ENCODE assay signal across 29 cellular contexts in genomic region chr2:29246388-29247300, GRCh38.
A peak's percentile ranks its signal among the peaks of the same experiment; 100 is the strongest.
DNase-seq lines count a peak whose midpoint lies in the region; ATAC-seq and TF ChIP-seq lines count a peak whose summit lies in the region.
"Had no signal": no experiment of that assay in that cellular context is flagged by ENCODE, and none has a peak within 500 bp of the region (broad histone marks: within the 10 kb centered on the region; RNA-seq: fewer than 3 reads in every experiment).

No MANE protein-coding gene starts in this region.

- TF ChIP-seq EP300 in SK-N-SH (IDR thresholded peaks at IDR 0.05; ENCODE audit: borderline replicate concordance in 1 of 2, low read depth in 1 of 2, low read length in 1 of 2) (no peak), stomach (IDR thresholded peaks at IDR 0.05) (no peak)

- no peaks in the 10 kb centered on the region for H3K36me3 Mint-ChIP-seq in activated T-cell treated with anti-CD3 and anti-CD28 coated beads, Interleukin-2, amount 50 U/mL, for 72 hours (ENCODE audit: insufficient read depth in 2 of 2)
- no peaks in the 10 kb centered on the region for H3K36me3 Mint-ChIP-seq in memory B cell
- no peaks in the 10 kb centered on the region for H3K36me3 Mint-ChIP-seq in stimulated activated naive B cell treated with anti-CD40 and anti-IgM and Interleukin-4, amounts not matched to agents 10 μg/mL and 1 μg/mL and 100 μg/mL, for 72 hours

- H3F3A ChIP-seq in SK-N-SH (replicated peaks; ENCODE audit: insufficient read depth) = no peaks in the 10 kb centered on the region

- POLR2A ChIA-PET in SK-N-SH (lab: Yijun Ruan, JAX) = interaction anchor here (1.0 to 1.2 kb wide), 2 partner anchors 16 to 405 kb away, joined by 3 read pairs; no protein-coding TSS in a partner anchor

- H3K79me2 ChIP-seq in SK-N-SH (ENCODE audit: insufficient read depth) = no peaks in the 10 kb centered on the region

- CTCF ChIA-PET in SK-N-SH (lab: Yijun Ruan, JAX) = interaction anchor here (0.6 to 1.4 kb wide), 2 partner anchors 7 to 87 kb away, joined by 3 read pairs; no protein-coding TSS in a partner anchor

- TF ChIP-seq RAD21 in SK-N-SH (IDR thresholded peaks at IDR 0.05; ENCODE audit: low read length) = no peak

- H3K27me3 Mint-ChIP-seq in activated T-cell treated with anti-CD3 and anti-CD28 coated beads, Interleukin-2, amount 50 U/mL, for 72 hours (ENCODE audit: low read depth) = no peaks in the 10 kb centered on the region
- no peaks in the 10 kb centered on the region for H3K27me3 Mint-ChIP-seq in memory B cell
- peaks cover 0 to under 1% of the 10 kb centered on the region in 2 donors for H3K27me3 Mint-ChIP-seq in stimulated activated naive B cell treated with anti-CD40 and anti-IgM and Interleukin-4, amounts not matched to agents 10 μg/mL and 1 μg/mL and 100 μg/mL, for 72 hours
- H3K27me3 Mint-ChIP-seq: activated CD4-positive, alpha-beta T cell treated with anti-CD3 and anti-CD28 coated beads for 36 hours; activated naive CD8-positive, alpha-beta T cell treated with anti-CD3 and anti-CD28 coated beads, Interleukin-2, amount 50 U/mL, for 24 hours had no signal

- H3K4me3 Mint-ChIP-seq in activated T-cell treated with anti-CD3 and anti-CD28 coated beads, Interleukin-2, amount 50 U/mL, for 72 hours = no peak overlapping the region
- no peak overlapping the region for H3K4me3 Mint-ChIP-seq in memory B cell
- H3K4me3 Mint-ChIP-seq in stimulated activated naive B cell treated with anti-CD40 and anti-IgM and Interleukin-4, amounts not matched to agents 10 μg/mL and 1 μg/mL and 100 μg/mL, for 72 hours = no peak overlapping the region
- H3K4me3 Mint-ChIP-seq: activated CD4-positive, alpha-beta T cell treated with anti-CD3 and anti-CD28 coated beads for 36 hours; activated naive CD8-positive, alpha-beta T cell treated with anti-CD3 and anti-CD28 coated beads, Interleukin-2, amount 50 U/mL, for 24 hours; central memory CD8-positive, alpha-beta T cell had no signal

- peaks cover 1% of the 10 kb centered on the region; the same call in 1 of the 2 replicates for H3K27me3 ChIP-seq in SK-N-SH (ENCODE audit: insufficient read depth)
- peaks cover 0 to 11% (median 0%) of the 10 kb centered on the region in 3 donors for H3K27me3 ChIP-seq in stomach
- H3K27me3 ChIP-seq: suprapubic skin had no signal

- no peak overlapping the region for H2AFZ ChIP-seq in SK-N-SH (ENCODE audit: low read depth)

- peak; percentile 15 to 25 for ATAC-seq in activated T-cell treated with anti-CD3 and anti-CD28 coated beads, Interleukin-2, amount 50 U/mL, for 72 hours (replicated peaks in 1 of 2)
- ATAC-seq in memory B cell (ENCODE audit: low read depth) = no peak
- ATAC-seq in stimulated activated naive B cell treated with anti-CD40 and anti-IgM and Interleukin-4, amounts not matched to agents 10 μg/mL and 1 μg/mL and 100 μg/mL, for 72 hours (replicated peaks) = peak; percentile 10 to 23
- ATAC-seq: activated CD4-positive, alpha-beta T cell treated with anti-CD3 and anti-CD28 coated beads for 36 hours; activated naive CD8-positive, alpha-beta T cell treated with anti-CD3 and anti-CD28 coated beads, Interleukin-2, amount 50 U/mL, for 24 hours had no signal

- H3K9me3 ChIP-seq in SK-N-SH (no peaks in the 10 kb centered on the region), stomach (no peaks in the 10 kb centered on the region)
- H3K9me3 ChIP-seq: left ventricle myocardium inferior, prostate gland, suprapubic skin had no signal

- H3K9ac ChIP-seq in SK-N-SH = no peak overlapping the region

- no peak overlapping the region for H3K4me2 ChIP-seq in SK-N-SH

- H3K36me3 ChIP-seq in SK-N-SH (replicated peaks in 1 of 2; ENCODE audit: control insufficient read depth in 1 of 2, insufficient read depth in 2 of 2, low read length in 1 of 2) (no peaks in the 10 kb centered on the region), stomach (no peaks in the 10 kb centered on the region)
- H3K36me3 ChIP-seq: left ventricle myocardium inferior, prostate gland, suprapubic skin had no signal

- H3K9me2 ChIP-seq in SK-N-SH = no peaks in the 10 kb centered on the region

- WGBS in SK-N-SH (ENCODE audit: low lambda C conversion rate) = 89% methylated on average over 35 of the region's 35 CpGs
- 87 to 90% (median 88%) methylated on average over 34 to 35 of the region's 35 CpGs for WGBS in stomach, 5 donors

- H3K4me1 ChIP-seq in SK-N-SH (ENCODE audit: control insufficient read depth in 1 of 2, insufficient read depth in 2 of 2, low read depth in 1 of 2, low read length in 1 of 2) (peaks cover 0 to 29% of the 10 kb centered on the region in 2 experiments; a peak in 1 of 4 replicates), stomach (no peaks in the 10 kb centered on the region)
- H3K4me1 ChIP-seq: left ventricle myocardium inferior, prostate gland, suprapubic skin had no signal

- no peaks in the 10 kb centered on the region for H4K20me1 ChIP-seq in SK-N-SH (ENCODE audit: insufficient read depth)

- intact Hi-C loops in stomach (cut with DNase I; ENCODE audit: low total_unique reads) = no loop called here

- H3K9me3 Mint-ChIP-seq in activated T-cell treated with anti-CD3 and anti-CD28 coated beads, Interleukin-2, amount 50 U/mL, for 72 hours = no peaks in the 10 kb centered on the region
- no peaks in the 10 kb centered on the region for H3K9me3 Mint-ChIP-seq in memory B cell
- no peaks in the 10 kb centered on the region for H3K9me3 Mint-ChIP-seq in stimulated activated naive B cell treated with anti-CD40 and anti-IgM and Interleukin-4, amounts not matched to agents 10 μg/mL and 1 μg/mL and 100 μg/mL, for 72 hours
- H3K9me3 Mint-ChIP-seq: activated naive CD8-positive, alpha-beta T cell treated with anti-CD3 and anti-CD28 coated beads, Interleukin-2, amount 50 U/mL, for 24 hours; central memory CD8-positive, alpha-beta T cell had no signal

- H3K4me3 ChIP-seq in SK-N-SH (ENCODE audit: low read depth in 2 of 2, low read length in 1 of 2) (no peak overlapping the region), stomach (no peak overlapping the region)
- H3K4me3 ChIP-seq: left ventricle myocardium inferior, prostate gland, suprapubic skin had no signal

- DNase-seq in activated T-cell treated with anti-CD3 and anti-CD28 coated beads, Interleukin-2, amount 50 U/mL, for 72 hours = no peak
- DNase-seq in activated T-cell treated with anti-CD3 and anti-CD28 coated beads, Interleukin-2, amount 50 U/mL, for 48 hours = no peak
- DNase-seq in SK-N-SH (peak; percentile 32), memory B cell (ENCODE audit: low spot score in 2 of 2) (no peak), stomach (no peak), DMS79 treated with DMSO at 0.1 percent for 48 hours (lab: John Stamatoyannopoulos, UW) (no peak), NCI-H510A (lab: John Stamatoyannopoulos, UW) (no peak)
- DNase-seq in stimulated activated naive B cell treated with anti-CD40 and anti-IgM and Interleukin-4, amounts not matched to agents 10 μg/mL and 1 μg/mL and 100 μg/mL, for 72 hours = no peak
- DNase-seq: activated CD4-positive, alpha-beta T cell treated with anti-CD3 and anti-CD28 coated beads for 36 hours; activated CD8-positive, alpha-beta memory T cell treated with anti-CD3 and anti-CD28 coated beads for 24 hours; activated naive CD8-positive, alpha-beta T cell treated with anti-CD3 and anti-CD28 coated beads, Interleukin-2, amount 50 U/mL, for 24 hours; activated T-cell treated with anti-CD3 and anti-CD28 coated beads, Interleukin-2, amount 50 U/mL, for 1 hour; Calu3; DMS79; erythroblast; H7; islet precursor cell; left ventricle myocardium inferior; NCI-H1417 treated with DMSO at 0.1 percent for 48 hours; NCI-H2081 treated with DMSO at 0.1 percent for 48 hours; NCI-H345; NCI-H748 treated with DMSO at 0.1 percent for 48 hours; SIG-M5; stimulated activated CD4-positive, alpha-beta T cell treated with anti-CD3 and anti-CD28 coated beads, Interleukin-4, amount 100 ng/mL, for 24 hours; SW 1271; T-helper 9 cell had no signal

- no peak overlapping the region for H3K27ac Mint-ChIP-seq in activated T-cell treated with anti-CD3 and anti-CD28 coated beads, Interleukin-2, amount 50 U/mL, for 72 hours
- peak overlapping the region; percentile 13 for H3K27ac Mint-ChIP-seq in memory B cell
- no peak overlapping the region for H3K27ac Mint-ChIP-seq in stimulated activated naive B cell treated with anti-CD40 and anti-IgM and Interleukin-4, amounts not matched to agents 10 μg/mL and 1 μg/mL and 100 μg/mL, for 72 hours
- H3K27ac Mint-ChIP-seq: activated CD4-positive, alpha-beta T cell treated with anti-CD3 and anti-CD28 coated beads for 36 hours; activated naive CD8-positive, alpha-beta T cell treated with anti-CD3 and anti-CD28 coated beads, Interleukin-2, amount 50 U/mL, for 24 hours had no signal

- no peaks in the 10 kb centered on the region for H3K4me1 Mint-ChIP-seq in activated T-cell treated with anti-CD3 and anti-CD28 coated beads, Interleukin-2, amount 50 U/mL, for 72 hours (ENCODE audit: low read depth)
- peaks cover 3% of the 10 kb centered on the region for H3K4me1 Mint-ChIP-seq in memory B cell
- no peaks in the 10 kb centered on the region for H3K4me1 Mint-ChIP-seq in stimulated activated naive B cell treated with anti-CD40 and anti-IgM and Interleukin-4, amounts not matched to agents 10 μg/mL and 1 μg/mL and 100 μg/mL, for 72 hours
- H3K4me1 Mint-ChIP-seq: activated CD4-positive, alpha-beta T cell treated with anti-CD3 and anti-CD28 coated beads for 36 hours; activated naive CD8-positive, alpha-beta T cell treated with anti-CD3 and anti-CD28 coated beads, Interleukin-2, amount 50 U/mL, for 24 hours had no signal

- TF ChIP-seq CTCF in SK-N-SH (IDR thresholded peaks at IDR 0.05) (no peak), stomach (IDR thresholded peaks at IDR 0.05) (no peak)

- H3K27ac ChIP-seq in SK-N-SH (ENCODE audit: low read depth in 2 of 2, low read length in 1 of 2) (peak overlapping the region in 1 of 2 experiments; percentile 16; a peak in 1 of 4 replicates), stomach (no peak overlapping the region)
- H3K27ac ChIP-seq: left ventricle myocardium inferior, prostate gland, suprapubic skin had no signal

- TF ChIP-seq POLR2A in stomach (IDR thresholded peaks at IDR 0.05) = no peak

TF ChIP-seq in SK-N-SH, 30 proteins besides CTCF, POLR2A, EP300 and RAD21 (continues in another document):
- TF ChIP-seq FOSL2 (IDR thresholded peaks at IDR 0.05; ENCODE audit: borderline replicate concordance, low read depth) (no peak), SMC3 (IDR thresholded peaks at IDR 0.05; ENCODE audit: low read depth, low read length) (no peak), NFIC (IDR thresholded peaks at IDR 0.05; ENCODE audit: borderline replicate concordance) (no peak), GABPA (IDR thresholded peaks at IDR 0.05; ENCODE audit: low read depth) (no peak), EZH2phosphoT487 (IDR thresholded peaks at IDR 0.05; ENCODE audit: borderline replicate concordance, low read depth) (no peak), ELF1 (IDR thresholded peaks at IDR 0.05) (no peak), FOXJ3 (CRISPR knock-in tag; IDR thresholded peaks at IDR 0.05) (no peak), SIN3A (IDR thresholded peaks at IDR 0.05; ENCODE audit: borderline replicate concordance, low read depth, low read length) (no peak), YY1 (IDR thresholded peaks at IDR 0.05; ENCODE audit: low read depth) (no peak)
